ENCODE assay signal across 24 cellular contexts in genomic region chr2:238334885-238335284, GRCh38.
"Had no signal": no experiment of that assay in that cellular context is flagged by ENCODE, and none has a peak within 500 bp of the region (broad histone marks: within the 10 kb centered on the region; RNA-seq: fewer than 3 reads in every experiment).

No MANE protein-coding gene starts in this region.

- H3K27ac ChIP-seq: neutrophil, ovary, parathyroid adenoma, psoas muscle, right lobe of liver, sigmoid colon, stomach, thoracic aorta, tibial artery, transverse colon, upper lobe of right lung, uterus had no signal

- H3K4me3 ChIP-seq: ovary, psoas muscle, right lobe of liver, sigmoid colon, stomach, thoracic aorta, tibial artery, transverse colon, upper lobe of right lung, uterus had no signal

- FAIRE-seq: small intestine had no signal

- H3K9me3 ChIP-seq: neutrophil, ovary, psoas muscle, right lobe of liver, sigmoid colon, stomach, thoracic aorta, tibial artery, transverse colon, upper lobe of right lung, uterus had no signal

- H3K4me1 ChIP-seq: parathyroid adenoma, tibial artery, upper lobe of right lung, uterus had no signal

- DNase-seq: naive B cell; naive thymus-derived CD8-positive, alpha-beta T cell; nephron progenitor cell; nucleus accumbens; ovary; posterior cingulate gyrus; psoas muscle; right cardiac atrium; right lobe of liver; sigmoid colon; small intestine; stimulated activated CD4-positive, alpha-beta T cell treated with anti-CD3 and anti-CD28 coated beads, Interleukin-1b, Interleukin-23, amount 100 ng/mL, for 48 hours; stimulated activated CD4-positive, alpha-beta T cell treated with anti-CD3 and anti-CD28 coated beads, Interleukin-2, amount 100 ng/mL, for 48 hours; stimulated activated CD4-positive, alpha-beta T cell treated with anti-CD3 and anti-CD28 coated beads, Interleukin-4, amount 100 ng/mL, for 24 hours; stimulated activated naive B cell treated with anti-CD40 and anti-IgM and Interleukin-4, amounts not matched to agents 10 μg/mL and 1 μg/mL and 100 μg/mL, for 72 hours; stimulated activated naive CD4-positive, alpha-beta T cell treated with Interleukin-2 at 50 U/mL for 16 hours; stomach; tibial artery; transverse colon; upper lobe of right lung; uterus had no signal

- H3K9ac ChIP-seq: parathyroid adenoma had no signal

- H2AFZ ChIP-seq: parathyroid adenoma had no signal

- H3K27me3 ChIP-seq: neutrophil, ovary, right lobe of liver, sigmoid colon, stomach, tibial artery, transverse colon, upper lobe of right lung, uterus had no signal

- H3K36me3 ChIP-seq: neutrophil, ovary, transverse colon had no signal
